ENCODE assay signal across 26 cellular contexts in genomic region chr6:135680964-135681913, GRCh38.
DNase-seq lines count a peak whose midpoint lies in the region; ATAC-seq, FAIRE-seq and TF ChIP-seq lines count a peak whose summit lies in the region.
"Had no signal": no experiment of that assay in that cellular context is flagged by ENCODE, and none has a peak within 500 bp of the region (broad histone marks: within the 10 kb centered on the region; RNA-seq: fewer than 3 reads in every experiment).

No MANE protein-coding gene starts in this region.

- H3K4me2 ChIP-seq in A549 (peak overlapping the region; percentile 50), PC-3 (ENCODE audit: low read length) (peak overlapping the region; percentile 51)
- H3K4me2 ChIP-seq: smooth muscle cell had no signal

- TF ChIP-seq EP300 in A549 (IDR thresholded peaks at IDR 0.05), result no peak

- POLR2A ChIA-PET in A549 (lab: Yijun Ruan, JAX) (interaction anchor here (0.6 kb wide), 1 partner anchor 368 kb away, joined by 3 read pairs; no protein-coding TSS in a partner anchor), PC-3 (lab: Charles Lee; ENCODE audit: unreplicated experiment) (interaction anchor here (0.6 to 0.7 kb wide), 5 partner anchors 183 to 1960 kb away, joined by 3 to 18 read pairs (median 7); no protein-coding TSS in a partner anchor)
- POLR2A ChIA-PET in naive thymus-derived CD4-positive, alpha-beta T cell (lab: Charles Lee), result interaction anchor here (0.6 kb wide), 1 partner anchor 226 kb away, joined by 3 read pairs; no protein-coding TSS in a partner anchor

- no peak overlapping the region for H3K4me3 Mint-ChIP-seq in naive thymus-derived CD4-positive, alpha-beta T cell
- H3K4me3 Mint-ChIP-seq: stimulated activated memory B cell treated with anti-CD40 and anti-IgM and Interleukin-4, amounts not matched to agents 10 μg/mL and 1 μg/mL and 100 μg/mL, for 72 hours; T-cell had no signal

- no peaks in the 10 kb centered on the region for H4K20me1 ChIP-seq in PC-3 (ENCODE audit: low read length)

- no peaks in the 10 kb centered on the region for H3F3A ChIP-seq in PC-3 (ENCODE audit: low read length, unreplicated experiment)

- H3K4me3 ChIP-seq in A549 (no peak overlapping the region), PC-3 (ENCODE audit: low read length) (no peak overlapping the region), dorsolateral prefrontal cortex (no peak overlapping the region)
- H3K4me3 ChIP-seq in naive thymus-derived CD4-positive, alpha-beta T cell (ENCODE audit: low read length), result no peak overlapping the region
- H3K4me3 ChIP-seq: gastrocnemius medialis, lung, smooth muscle cell, testis, uterus had no signal

- no peak overlapping the region for H2AFZ ChIP-seq in PC-3 (ENCODE audit: low read length)

- H3K79me2 ChIP-seq in PC-3 (ENCODE audit: low read length), result no peaks in the 10 kb centered on the region

- no peaks in the 10 kb centered on the region for H3K9me3 ChIP-seq in A549
- H3K9me3 ChIP-seq in PC-3 (ENCODE audit: low read length), result no peaks in the 10 kb centered on the region
- H3K9me3 ChIP-seq in naive thymus-derived CD4-positive, alpha-beta T cell (ENCODE audit: control insufficient read depth in 2 of 3, low read length in 3 of 3), result no peaks in the 10 kb centered on the region
- H3K9me3 ChIP-seq: gastrocnemius medialis, neutrophil, testis, uterus had no signal

- TF ChIP-seq RAD21 in A549 (conservative IDR thresholded peaks at IDR 0.05 in 1 of 2, IDR thresholded peaks at IDR 0.05 in 1 of 2), result no peak

- ATAC-seq in A549, result no peak
- ATAC-seq in PC-3, result peak; percentile 92
- no peak for ATAC-seq in left cardiac atrium
- ATAC-seq in HG02678 (IDR thresholded peaks at IDR 0.05; ENCODE audit: unreplicated experiment), result no peak
- no peak for ATAC-seq in naive thymus-derived CD4-positive, alpha-beta T cell
- ATAC-seq: activated naive CD4-positive, alpha-beta T cell treated with anti-CD3 and anti-CD28 coated beads, Interleukin-2, amount 50 U/mL, for 72 hours; gastrocnemius medialis; stimulated activated memory B cell treated with anti-CD40 and anti-IgM and Interleukin-4, amounts not matched to agents 10 μg/mL and 1 μg/mL and 100 μg/mL, for 72 hours; T-cell had no signal

- TF ChIP-seq CTCF in A549 (IDR thresholded peaks at IDR 0.05), result no peak
- TF ChIP-seq CTCF in PC-3 (conservative IDR thresholded peaks at IDR 0.05; ENCODE audit: low read depth, low read length), result no peak
- no peak for TF ChIP-seq CTCF in dorsolateral prefrontal cortex (IDR thresholded peaks at IDR 0.05 in 54 of 56, conservative IDR thresholded peaks at IDR 0.05 in 2 of 56; ENCODE audit: low read depth in 1 of 56, partially characterized antibody in 56 of 56)

- no TSS peak for BruUV-seq in PC-3 (replicated peaks; lab: Mats Ljungman, UMichigan)

- no peaks in the 10 kb centered on the region for H3K9me2 ChIP-seq in PC-3 (replicated peaks; ENCODE audit: low read length)

- TF ChIP-seq POLR2A in A549 (IDR thresholded peaks at IDR 0.05; ENCODE audit: low read length), result no peak

- 45% methylated on average over 2 of the region's 2 CpGs for WGBS in A549 (ENCODE audit: missing lambda C conversion rate)

- FAIRE-seq in A549 (lab: Jason Lieb, UNC), result no peak
- FAIRE-seq: TTC549 had no signal

- H3K36me3 Mint-ChIP-seq in naive thymus-derived CD4-positive, alpha-beta T cell, result peaks cover 0 to 30% (median 0%) of the 10 kb centered on the region in 5 donors
- H3K36me3 Mint-ChIP-seq: activated naive CD4-positive, alpha-beta T cell treated with anti-CD3 and anti-CD28 coated beads, Interleukin-2, amount 50 U/mL, for 72 hours; stimulated activated memory B cell treated with anti-CD40 and anti-IgM and Interleukin-4, amounts not matched to agents 10 μg/mL and 1 μg/mL and 100 μg/mL, for 72 hours; T-cell had no signal

- no peaks in the 10 kb centered on the region for H3K36me3 ChIP-seq in PC-3 (ENCODE audit: low read depth, low read length)
- H3K36me3 ChIP-seq in naive thymus-derived CD4-positive, alpha-beta T cell (ENCODE audit: control insufficient read depth in 2 of 3, insufficient read depth in 3 of 3, low read length in 3 of 3), result no peaks in the 10 kb centered on the region
- H3K36me3 ChIP-seq: gastrocnemius medialis, neutrophil, uterus had no signal

- H3K27ac ChIP-seq in A549, result peak overlapping the region; percentile 35 to 66; a peak in 3 of 6 replicates
- H3K27ac ChIP-seq in PC-3 (ENCODE audit: low read length), result peak overlapping the region; percentile 82
- no peak overlapping the region for H3K27ac ChIP-seq in dorsolateral prefrontal cortex
- H3K27ac ChIP-seq in naive thymus-derived CD4-positive, alpha-beta T cell (ENCODE audit: low read depth, low read length), result no peak overlapping the region
- H3K27ac ChIP-seq: C4-2B, gastrocnemius medialis, neutrophil, testis, uterus had no signal

- DNase-seq in A549 (ENCODE audit: low read depth in 1 of 2, low spot score in 1 of 2), result peak in 1 of 2 experiments; percentile 14
- DNase-seq in M059J (ENCODE audit: low read depth), result peak; percentile 45
- DNase-seq in PC-3, result peak; percentile 73
- peak; percentile 24 for DNase-seq in glomerular visceral epithelial cell (ENCODE audit: extremely low spot score)
- DNase-seq in left cardiac atrium, result no peak
- DNase-seq in dorsolateral prefrontal cortex, result no peak
- DNase-seq in naive thymus-derived CD4-positive, alpha-beta T cell, result no peak
- DNase-seq: aorta; effector CD4-positive, alpha-beta T cell; gastrocnemius medialis; islet precursor cell; KBM-7; NCI-H2107; NCI-H526; Right ventricle myocardium superior; T-cell; testis; uterus had no signal

- no peak overlapping the region for H3K27ac Mint-ChIP-seq in naive thymus-derived CD4-positive, alpha-beta T cell
- H3K27ac Mint-ChIP-seq: stimulated activated memory B cell treated with anti-CD40 and anti-IgM and Interleukin-4, amounts not matched to agents 10 μg/mL and 1 μg/mL and 100 μg/mL, for 72 hours; T-cell had no signal

- H3K9me3 Mint-ChIP-seq in naive thymus-derived CD4-positive, alpha-beta T cell, result peaks cover 0 to 12% (median 0%) of the 10 kb centered on the region in 11 donors
- H3K9me3 Mint-ChIP-seq: activated naive CD4-positive, alpha-beta T cell treated with anti-CD3 and anti-CD28 coated beads, Interleukin-2, amount 50 U/mL, for 72 hours; stimulated activated memory B cell treated with anti-CD40 and anti-IgM and Interleukin-4, amounts not matched to agents 10 μg/mL and 1 μg/mL and 100 μg/mL, for 72 hours; T-cell had no signal

- H3K9ac ChIP-seq in PC-3 (ENCODE audit: low read length), result 0 out of 2 replicates have a peak overlapping the region, but pooled peaks have one; percentile 22

- CTCF ChIA-PET in A549 (lab: Yijun Ruan, JAX), result interaction anchor here (2.4 kb wide), 1 partner anchor 545 kb away, joined by 7 read pairs; no protein-coding TSS in a partner anchor
- CTCF ChIA-PET in PC-3 (lab: Charles Lee), result interaction anchor here (0.6 kb wide), 1 partner anchor 143 kb away, joined by 3 read pairs; no protein-coding TSS in a partner anchor
- CTCF ChIA-PET in naive thymus-derived CD4-positive, alpha-beta T cell (lab: Charles Lee), result interaction anchor here (1.4 kb wide), 1 partner anchor 229 kb away, joined by 7 read pairs; no protein-coding TSS in a partner anchor

- intact Hi-C loops in PC-3 (cut with micrococcal nuclease) (loop anchor here (5.0 kb wide), 1 partner anchor 41 kb away; no protein-coding TSS in a partner anchor), left cardiac atrium (cut with DNase I) (no loop called here), dorsolateral prefrontal cortex (cut with DNase I) (no loop called here)
- intact Hi-C loops in naive thymus-derived CD4-positive, alpha-beta T cell (cut with micrococcal nuclease), result no loop called here

- H3K4me1 ChIP-seq in A549, result peaks cover 21% of the 10 kb centered on the region
- H3K4me1 ChIP-seq in PC-3 (ENCODE audit: insufficient read depth, low read length), result peaks cover 10% of the 10 kb centered on the region
- no peaks in the 10 kb centered on the region for H3K4me1 ChIP-seq in naive thymus-derived CD4-positive, alpha-beta T cell (ENCODE audit: control insufficient read depth in 2 of 2, insufficient read depth in 2 of 2, low read length in 2 of 2)
- H3K4me1 ChIP-seq: testis, uterus had no signal

- H3K27me3 ChIP-seq in PC-3 (ENCODE audit: low read length) (no peaks in the 10 kb centered on the region), dorsolateral prefrontal cortex (no peaks in the 10 kb centered on the region)
- H3K27me3 ChIP-seq in naive thymus-derived CD4-positive, alpha-beta T cell (ENCODE audit: control insufficient read depth in 2 of 2, insufficient read depth in 2 of 2, low read length in 2 of 2), result peaks cover 4 to 5% of the 10 kb centered on the region in 2 donors
- H3K27me3 ChIP-seq: gastrocnemius medialis, testis, uterus had no signal

- H3K27me3 Mint-ChIP-seq in naive thymus-derived CD4-positive, alpha-beta T cell, result peaks cover 0 to 3% (median 0%) of the 10 kb centered on the region in 5 donors
- H3K27me3 Mint-ChIP-seq: stimulated activated memory B cell treated with anti-CD40 and anti-IgM and Interleukin-4, amounts not matched to agents 10 μg/mL and 1 μg/mL and 100 μg/mL, for 72 hours had no signal

- peaks cover 0 to 5% (median 0%) of the 10 kb centered on the region in 7 donors for H3K4me1 Mint-ChIP-seq in naive thymus-derived CD4-positive, alpha-beta T cell
- H3K4me1 Mint-ChIP-seq: stimulated activated memory B cell treated with anti-CD40 and anti-IgM and Interleukin-4, amounts not matched to agents 10 μg/mL and 1 μg/mL and 100 μg/mL, for 72 hours; T-cell had no signal

TF ChIP-seq in A549, 52 proteins besides CTCF, POLR2A, EP300 and RAD21 (continues in another document):
- TF ChIP-seq PBX3 (IDR thresholded peaks at IDR 0.05), result no peak
- TF ChIP-seq JUNB (IDR thresholded peaks at IDR 0.05), result no peak
- no peak for TF ChIP-seq CBX2 (IDR thresholded peaks at IDR 0.05; ENCODE audit: borderline replicate concordance, low read depth)
- TF ChIP-seq NR3C1 (IDR thresholded peaks at IDR 0.05), result no peak
- TF ChIP-seq PHF8 (IDR thresholded peaks at IDR 0.05; ENCODE audit: borderline replicate concordance, low read depth), result no peak
- no peak for TF ChIP-seq SMC3 (IDR thresholded peaks at IDR 0.05)
- no peak for TF ChIP-seq HOXB5 (CRISPR knock-in tag; IDR thresholded peaks at IDR 0.05)

Comparison
In these comparisons a context has a peak if more than half of its experiments do, and no peak if none do; other contexts are left out.
1. DNase-seq: peak in M059J (single experiment), PC-3 (single experiment) and glomerular visceral epithelial cell (single experiment); none in left cardiac atrium (single experiment), dorsolateral prefrontal cortex (0 of 10) and naive thymus-derived CD4-positive, alpha-beta T cell (0 of 9).
2. H3K27ac ChIP-seq: peak in A549 (2 of 2) and PC-3 (single experiment); none in dorsolateral prefrontal cortex (0 of 59) and naive thymus-derived CD4-positive, alpha-beta T cell (single experiment).